ENCODE assay signal across 8 cellular contexts in the genomic region with DNA sequence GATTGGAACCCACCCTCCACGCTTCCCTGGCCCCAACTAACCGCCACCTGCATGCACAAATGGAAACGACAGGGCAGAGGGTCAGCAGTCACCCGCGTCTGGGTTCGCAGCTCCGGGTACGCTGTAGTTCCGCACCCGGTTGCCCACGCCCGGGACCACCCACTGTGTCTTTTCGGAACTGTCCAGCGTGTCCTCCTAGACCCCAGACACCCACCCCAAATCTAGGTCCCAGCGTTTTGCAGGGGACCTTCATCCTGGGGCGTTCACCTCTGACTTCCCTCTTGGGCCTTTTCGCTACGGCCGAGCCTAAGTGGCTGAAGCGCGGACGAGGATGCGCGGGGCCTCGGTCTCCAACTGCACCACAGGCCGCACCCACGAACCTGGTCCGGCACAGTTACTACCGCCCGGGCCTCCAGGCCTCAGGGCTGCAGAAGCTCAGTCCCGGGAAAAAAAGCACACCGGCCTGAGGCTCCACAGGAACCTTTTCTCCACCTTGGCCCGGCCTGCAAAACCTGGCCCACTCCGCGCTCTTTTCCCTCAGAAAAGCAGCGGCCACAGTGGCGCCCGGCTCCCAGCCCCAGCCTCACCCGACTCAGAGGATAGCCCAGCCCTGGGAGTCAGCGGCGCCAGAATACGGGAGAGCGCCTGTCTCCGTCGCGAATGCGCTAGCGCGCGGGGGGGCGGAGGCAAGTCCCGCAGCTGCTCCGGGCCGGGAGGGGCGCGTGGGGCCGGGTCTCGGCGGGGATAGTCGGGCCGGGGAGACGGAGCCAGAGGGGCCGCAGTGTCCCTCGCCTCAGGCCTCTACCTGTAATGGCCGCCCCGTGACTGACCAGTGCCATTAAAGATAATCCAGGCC. TPM values are rescaled to one million over a fixed set of nuclear protein-coding genes. Genes with fewer than 3 reads are reported as not detected.
DNase-seq lines count a peak whose midpoint lies in the region; ATAC-seq and TF ChIP-seq lines count a peak whose summit lies in the region.

A gene (minus strand): TSS at position 633 of the 856 bp plus-strand sequence. CDS start 7,643 bp downstream, outside the sequence.

- TF ChIP-seq CTCF in LNCaP clone FGC (IDR thresholded peaks at IDR 0.05; ENCODE audit: control insufficient read depth, extremely low read depth, insufficient read depth) (no peak), adrenal gland (IDR thresholded peaks at IDR 0.05) (peak in 1 of 6 experiments; percentile 13), transverse colon (IDR thresholded peaks at IDR 0.05) (no peak)

- 0 to 1% (median 0%) methylated on average over 15 to 66 of the region's 66 CpGs for WGBS in adrenal gland, 4 donors
- 0% methylated on average over 65 of the region's 66 CpGs; no CpG with 5 or more reads in 1 of the 2 donors for WGBS in transverse colon (ENCODE audit: low coverage in 1 of 2), 2 donors

- intact Hi-C loops in adrenal gland (cut with DNase I) (no loop called here), left cardiac atrium (cut with DNase I) (loop anchor here in 1 of 2 donors (10.0 kb wide), 1 partner anchor 60 kb away; a partner anchor contains a TSS), posterior vena cava (cut with DNase I) (no loop called here), transverse colon (cut with DNase I; ENCODE audit: low total_unique reads) (no loop called here)

- H3K27ac ChIP-seq in adrenal gland (peak within 1 kb of the TSS; percentile 80 to 90 (median 85)), transverse colon (peak within 1 kb of the TSS; percentile 91 to 94 (median 94))

- in situ Hi-C loops in transverse colon (cut with MboI; ENCODE audit: low pct_ligation_motif_present in 1 of 4, low pct_unique_long_range_greater_than_20kb in 1 of 4, low sequenced_read_pairs in 3 of 4) = no loop called here

- H3K4me1 ChIP-seq in adrenal gland (replicated peaks in 1 of 2) (peaks cover 15 to 29% of the 10 kb centered on the region in 2 donors), transverse colon (peaks cover 9 to 20% (median 15%) of the 10 kb centered on the region in 4 donors)

- H3K4me3 ChIP-seq in LNCaP clone FGC (ENCODE audit: low read depth, low read length) (peak within 1 kb of the TSS; percentile 93), adrenal gland (peak within 1 kb of the TSS; percentile 27 to 83 (median 74)), transverse colon (peak within 1 kb of the TSS; percentile 44 to 78 (median 70))

- no peaks in the 10 kb centered on the region for H3K27me3 ChIP-seq in adrenal gland
- H3K27me3 ChIP-seq in transverse colon = no peaks in the 10 kb centered on the region

- TF ChIP-seq EP300 in transverse colon (IDR thresholded peaks at IDR 0.05; ENCODE audit: low read depth) = no peak

- DNase-seq in DMS79 (lab: John Stamatoyannopoulos, UW) = peak; percentile 80
- DNase-seq in LNCaP clone FGC (ENCODE audit: low read depth) = peak; percentile 56
- DNase-seq in SKM-1 treated with dmso at 0.1 percent for 144 hours (lab: John Stamatoyannopoulos, UW; ENCODE audit: unreplicated experiment) = peak; percentile 67
- peak; percentile 81 to 93 (median 91) for DNase-seq in adrenal gland
- DNase-seq in left cardiac atrium = peak; percentile 90
- peak; percentile 94 for DNase-seq in posterior vena cava (ENCODE audit: low spot score)
- DNase-seq in transverse colon = peak; percentile 90

- no peaks in the 10 kb centered on the region for H3K36me3 ChIP-seq in adrenal gland (replicated peaks in 1 of 2)
- H3K36me3 ChIP-seq in transverse colon = peaks cover 0 to 7% (median 0%) of the 10 kb centered on the region in 4 donors

- ATAC-seq in GM21825 (IDR thresholded peaks at IDR 0.05; ENCODE audit: unreplicated experiment) (peak; percentile 51), left cardiac atrium (peak; percentile 95 to 99)

- peak; percentile 13 to 54 for TF ChIP-seq POLR2A in adrenal gland (IDR thresholded peaks at IDR 0.05)
- peak; percentile 55 for TF ChIP-seq POLR2A in transverse colon (IDR thresholded peaks at IDR 0.05)

- H3K9me3 ChIP-seq in adrenal gland (replicated peaks in 1 of 3) (no peaks in the 10 kb centered on the region), transverse colon (no peaks in the 10 kb centered on the region)

RNA-seq across cellular contexts. Expression of the gene that starts here (rescaled TPM):
- total RNA-seq in adrenal gland (10 to 100 TPM in 3 of 8 donors, 1 to 10 TPM in 5; 3.7 to 15.5 (median 9.0) TPM), left cardiac atrium (1 to 10 TPM; 5.8 to 7.3 TPM), posterior vena cava (10 to 100 TPM; 10.5 to 12.1 TPM), transverse colon (10 to 100 TPM in 2 of 4 donors, 1 to 10 TPM in 2; 3.6 to 28.4 (median 10.9) TPM)
- 1 to 10 TPM; 3.1 to 6.8 (median 3.9) TPM for polyA plus RNA-seq in adrenal gland

Comparison
In these comparisons a context has a peak if more than half of its experiments do, and no peak if none do; other contexts are left out.
1. Peak in every context shown above with its lines: DNase-seq, ATAC-seq, H3K4me3 ChIP-seq and H3K27ac ChIP-seq.